Comparison of ENCODE assay signal across 8 cellular contexts in genomic region chrX:101206471-101206870, GRCh38. TPM values are rescaled to one million over a fixed set of nuclear protein-coding genes. Genes with fewer than 3 reads are reported as not detected.
DNase-seq lines count a peak whose midpoint lies in the region; ATAC-seq and TF ChIP-seq lines count a peak whose summit lies in the region.

No MANE protein-coding gene starts in this region.

- no peaks in the 10 kb centered on the region for H3K79me2 ChIP-seq in OCI-LY3 (ENCODE audit: low read length)

- H3K27me3 ChIP-seq in OCI-LY3 (ENCODE audit: low read depth, low read length) (no peaks in the 10 kb centered on the region), aorta (ENCODE audit: control insufficient read depth in 1 of 2, insufficient read depth in 2 of 2, low read length in 1 of 2) (no peaks in the 10 kb centered on the region)

- peak; percentile 10 for DNase-seq in DMS 273 treated with DMSO at 0.1 percent for 48 hours (lab: John Stamatoyannopoulos, UW)
- peak; percentile 27 for DNase-seq in fibroblast of gingiva (ENCODE audit: low read depth)
- DNase-seq in sciatic nerve (ENCODE audit: low spot score), result no peak
- DNase-seq in NCI-H2227 treated with DMSO at 0.1 percent for 48 hours (lab: John Stamatoyannopoulos, UW), result no peak
- DNase-seq in aorta, result no peak

- H3K36me3 ChIP-seq in OCI-LY3 (replicated peaks; ENCODE audit: low read depth, low read length) (no peaks in the 10 kb centered on the region), aorta (ENCODE audit: control insufficient read depth in 1 of 2, insufficient read depth in 2 of 2, low read length in 1 of 2) (no peaks in the 10 kb centered on the region)

- no peak overlapping the region for H3K4me2 ChIP-seq in OCI-LY3 (ENCODE audit: low read length)

- no peak overlapping the region for H3K27ac ChIP-seq in OCI-LY3 (ENCODE audit: low read length)
- H3K27ac ChIP-seq in aorta (ENCODE audit: low read depth in 1 of 2, low read length in 2 of 2), result no peak overlapping the region

- H4K20me1 ChIP-seq in OCI-LY3 (ENCODE audit: insufficient read depth, low read length), result no peaks in the 10 kb centered on the region

- ATAC-seq in GM18870 (IDR thresholded peaks at IDR 0.05; ENCODE audit: unreplicated experiment) (peak; percentile 70), HG03095 (IDR thresholded peaks at IDR 0.05; ENCODE audit: unreplicated experiment) (peak; percentile 54), sciatic nerve (no peak), aorta (ENCODE audit: low FRiP score) (no peak)

- H3K9me3 ChIP-seq in OCI-LY3 (ENCODE audit: insufficient read depth, low read length) (no peaks in the 10 kb centered on the region), aorta (ENCODE audit: control insufficient read depth, low read length) (no peaks in the 10 kb centered on the region)

- intact Hi-C loops in sciatic nerve (cut with DNase I), result no loop called here
- intact Hi-C loops in aorta (cut with DNase I), result loop anchor here in 1 of 2 donors (5.0 to 10.0 kb wide), 2 partner anchors 154 to 312 kb away; partner anchors contain the start of gene TRMT2B

- 39 to 47% methylated on average over 3 of the region's 3 CpGs for WGBS in aorta, 2 donors

- TF ChIP-seq CTCF in OCI-LY3 (IDR thresholded peaks at IDR 0.05; ENCODE audit: low read depth, low read length), result peak; percentile 53

- peaks cover 20% of the 10 kb centered on the region for H3K4me1 ChIP-seq in OCI-LY3 (ENCODE audit: low read length)
- H3K4me1 ChIP-seq in aorta (ENCODE audit: control insufficient read depth in 1 of 2, insufficient read depth in 2 of 2, low read length in 2 of 2), result no peaks in the 10 kb centered on the region

- H3K9ac ChIP-seq in OCI-LY3 (ENCODE audit: low read length), result no peak overlapping the region

- H2AFZ ChIP-seq in OCI-LY3 (ENCODE audit: low read depth, low read length), result no peak overlapping the region

- H3K4me3 ChIP-seq in OCI-LY3 (ENCODE audit: low read length) (no peak overlapping the region), aorta (ENCODE audit: low read length in 2 of 2) (no peak overlapping the region)

RNA-seq across cellular contexts. Expression of gene DRP2, which starts 13.1 kb away (rescaled TPM):
- total RNA-seq in sciatic nerve (381 TPM), aorta (1 to 10 TPM; 1.5 to 1.9 TPM)
- under 1 TPM; 0.18 to 0.25 TPM for polyA plus RNA-seq in aorta

Comparison
In these comparisons a context has a peak if more than half of its experiments do, and no peak if none do; other contexts are left out.
1. DNase-seq: peak in DMS 273 treated with DMSO at 0.1 percent for 48 hours (single experiment) and fibroblast of gingiva (single experiment); none in sciatic nerve (single experiment), NCI-H2227 treated with DMSO at 0.1 percent for 48 hours (single experiment) and aorta (0 of 2).
2. ATAC-seq: peak in GM18870 (single experiment) and HG03095 (single experiment); none in sciatic nerve (single experiment) and aorta (single experiment).
3. RNA of gene DRP2, which starts 13.1 kb away (total RNA-seq): 381 TPM in sciatic nerve (single experiment); 1.5 to 1.9 TPM in aorta; every median in the first group is over 100 times any median in the second.